In genomic region chr14:88030892-88031291, GRCh38 we compare ENCODE assay signal across 20 cellular contexts. TPM values are rescaled to one million over a fixed set of nuclear protein-coding genes. Genes with fewer than 3 reads are reported as not detected.
DNase-seq lines count a peak whose midpoint lies in the region; ATAC-seq and TF ChIP-seq lines count a peak whose summit lies in the region.
"Had no signal": no experiment of that assay in that cellular context is flagged by ENCODE, and none has a peak within 500 bp of the region (broad histone marks: within the 10 kb centered on the region; RNA-seq: fewer than 3 reads in every experiment).

No MANE protein-coding gene starts in this region.

- intact Hi-C loops in natural killer cell (cut with micrococcal nuclease), result no loop called here
- intact Hi-C loops in CD4-positive, alpha-beta T cell (cut with DNase I, micrococcal nuclease), result no loop called here

- no peaks in the 10 kb centered on the region for H3K9me3 ChIP-seq in CD4-positive, alpha-beta T cell (ENCODE audit: control insufficient read depth, low read length)
- H3K9me3 ChIP-seq: Caco-2 had no signal

- CTCF ChIA-PET in CD4-positive, alpha-beta T cell (lab: Charles Lee), result no interaction called here

- H3K27me3 Mint-ChIP-seq in natural killer cell (ENCODE audit: low read depth in 2 of 2), result no peaks in the 10 kb centered on the region
- H3K27me3 Mint-ChIP-seq in natural killer cell treated with Interleukin-12 subunit alpha and Interleukin-12 subunit beta and Interleukin-15 and Interleukin-18, amount 100 ng/mL, for 72 hours, result no peaks in the 10 kb centered on the region
- H3K27me3 Mint-ChIP-seq in activated T-helper 17 cell treated with anti-CD3 and anti-CD28 coated beads, Interleukin-2, amount 50 U/mL, for 72 hours, result no peaks in the 10 kb centered on the region
- no peaks in the 10 kb centered on the region for H3K27me3 Mint-ChIP-seq in CD4-positive, alpha-beta T cell

- no peaks in the 10 kb centered on the region for H3K27me3 ChIP-seq in CD4-positive, alpha-beta T cell (ENCODE audit: control insufficient read depth, insufficient read depth, low read length)

- no peaks in the 10 kb centered on the region for H3K9me3 Mint-ChIP-seq in natural killer cell
- H3K9me3 Mint-ChIP-seq in natural killer cell treated with Interleukin-12 subunit alpha and Interleukin-12 subunit beta and Interleukin-15 and Interleukin-18, amount 100 ng/mL, for 72 hours, result peaks cover 7% of the 10 kb centered on the region
- no peaks in the 10 kb centered on the region for H3K9me3 Mint-ChIP-seq in activated T-helper 17 cell treated with anti-CD3 and anti-CD28 coated beads, Interleukin-2, amount 50 U/mL, for 72 hours
- H3K9me3 Mint-ChIP-seq in stimulated activated effector memory CD8-positive, alpha-beta T cell treated with anti-CD3 and anti-CD28 coated beads, Interleukin-12 subunit alpha, Interleukin-12 subunit beta, amount 100 ng/mL, for 72 hours, result peaks cover 4% of the 10 kb centered on the region
- no peaks in the 10 kb centered on the region for H3K9me3 Mint-ChIP-seq in CD4-positive, alpha-beta T cell
- H3K9me3 Mint-ChIP-seq: GM23338, H9, HFFc6 had no signal

- no peaks in the 10 kb centered on the region for H3K36me3 Mint-ChIP-seq in natural killer cell
- peaks cover 20% of the 10 kb centered on the region for H3K36me3 Mint-ChIP-seq in natural killer cell treated with Interleukin-12 subunit alpha and Interleukin-12 subunit beta and Interleukin-15 and Interleukin-18, amount 100 ng/mL, for 72 hours
- H3K36me3 Mint-ChIP-seq in activated T-helper 17 cell treated with anti-CD3 and anti-CD28 coated beads, Interleukin-2, amount 50 U/mL, for 72 hours (ENCODE audit: low read depth), result no peaks in the 10 kb centered on the region
- no peaks in the 10 kb centered on the region for H3K36me3 Mint-ChIP-seq in stimulated activated effector memory CD8-positive, alpha-beta T cell treated with anti-CD3 and anti-CD28 coated beads, Interleukin-12 subunit alpha, Interleukin-12 subunit beta, amount 100 ng/mL, for 72 hours
- no peaks in the 10 kb centered on the region for H3K36me3 Mint-ChIP-seq in CD4-positive, alpha-beta T cell (ENCODE audit: low read depth)
- H3K36me3 Mint-ChIP-seq: CD8-positive, alpha-beta T cell had no signal

- peak overlapping the region; percentile 75 to 82 for H3K27ac Mint-ChIP-seq in natural killer cell
- no peak overlapping the region for H3K27ac Mint-ChIP-seq in natural killer cell treated with Interleukin-12 subunit alpha and Interleukin-12 subunit beta and Interleukin-15 and Interleukin-18, amount 100 ng/mL, for 72 hours
- H3K27ac Mint-ChIP-seq in activated T-helper 17 cell treated with anti-CD3 and anti-CD28 coated beads, Interleukin-2, amount 50 U/mL, for 72 hours, result peak overlapping the region; percentile 81
- peak overlapping the region; percentile 79 for H3K27ac Mint-ChIP-seq in stimulated activated effector memory CD8-positive, alpha-beta T cell treated with anti-CD3 and anti-CD28 coated beads, Interleukin-12 subunit alpha, Interleukin-12 subunit beta, amount 100 ng/mL, for 72 hours
- H3K27ac Mint-ChIP-seq in CD4-positive, alpha-beta T cell, result no peak overlapping the region
- H3K27ac Mint-ChIP-seq: GM23338, H9, HFFc6 had no signal

- no peak for TF ChIP-seq CTCF in natural killer cell (IDR thresholded peaks at IDR 0.05)
- TF ChIP-seq CTCF in CD4-positive, alpha-beta T cell (IDR thresholded peaks at IDR 0.05), result no peak

- no peak overlapping the region for H3K27ac ChIP-seq in CD4-positive, alpha-beta T cell (ENCODE audit: low read depth, low read length)

- POLR2A ChIA-PET in CD4-positive, alpha-beta T cell (lab: Charles Lee), result interaction anchor here (1.4 kb wide), 1 partner anchor 9 kb away, joined by 4 read pairs; no protein-coding TSS in a partner anchor

- no peak for ATAC-seq in natural killer cell
- no peak for ATAC-seq in natural killer cell treated with Interleukin-12 subunit alpha and Interleukin-12 subunit beta and Interleukin-15 and Interleukin-18, amount 100 ng/mL, for 72 hours
- ATAC-seq in activated T-helper 17 cell treated with anti-CD3 and anti-CD28 coated beads, Interleukin-2, amount 50 U/mL, for 72 hours (replicated peaks), result no peak
- no peak for ATAC-seq in stimulated activated effector memory CD8-positive, alpha-beta T cell treated with anti-CD3 and anti-CD28 coated beads, Interleukin-12 subunit alpha, Interleukin-12 subunit beta, amount 100 ng/mL, for 72 hours
- no peak for ATAC-seq in HG03520 (IDR thresholded peaks at IDR 0.05; ENCODE audit: unreplicated experiment)
- no peak for ATAC-seq in CD4-positive, alpha-beta T cell (ENCODE audit: poor library complexity)
- ATAC-seq: GM23338, HCT116 had no signal

- H3K4me3 Mint-ChIP-seq in natural killer cell, result no peak overlapping the region
- H3K4me3 Mint-ChIP-seq in natural killer cell treated with Interleukin-12 subunit alpha and Interleukin-12 subunit beta and Interleukin-15 and Interleukin-18, amount 100 ng/mL, for 72 hours, result no peak overlapping the region
- H3K4me3 Mint-ChIP-seq in activated T-helper 17 cell treated with anti-CD3 and anti-CD28 coated beads, Interleukin-2, amount 50 U/mL, for 72 hours, result peak overlapping the region; percentile 71
- no peak overlapping the region for H3K4me3 Mint-ChIP-seq in stimulated activated effector memory CD8-positive, alpha-beta T cell treated with anti-CD3 and anti-CD28 coated beads, Interleukin-12 subunit alpha, Interleukin-12 subunit beta, amount 100 ng/mL, for 72 hours
- H3K4me3 Mint-ChIP-seq in CD4-positive, alpha-beta T cell, result no peak overlapping the region
- H3K4me3 Mint-ChIP-seq: CD8-positive, alpha-beta T cell; GM23338; H9; HFFc6 had no signal

- peaks cover 49 to 52% of the 10 kb centered on the region in 2 donors for H3K4me1 Mint-ChIP-seq in natural killer cell
- H3K4me1 Mint-ChIP-seq in natural killer cell treated with Interleukin-12 subunit alpha and Interleukin-12 subunit beta and Interleukin-15 and Interleukin-18, amount 100 ng/mL, for 72 hours (ENCODE audit: low read depth in 2 of 2), result peaks cover 39 to 44% of the 10 kb centered on the region in 2 donors
- peaks cover 36% of the 10 kb centered on the region for H3K4me1 Mint-ChIP-seq in activated T-helper 17 cell treated with anti-CD3 and anti-CD28 coated beads, Interleukin-2, amount 50 U/mL, for 72 hours
- H3K4me1 Mint-ChIP-seq in stimulated activated effector memory CD8-positive, alpha-beta T cell treated with anti-CD3 and anti-CD28 coated beads, Interleukin-12 subunit alpha, Interleukin-12 subunit beta, amount 100 ng/mL, for 72 hours, result peaks cover 46% of the 10 kb centered on the region
- H3K4me1 Mint-ChIP-seq in CD4-positive, alpha-beta T cell (ENCODE audit: low read depth), result peaks cover 49% of the 10 kb centered on the region

- no peak for DNase-seq in natural killer cell
- no peak for DNase-seq in natural killer cell treated with Interleukin-12 subunit alpha and Interleukin-12 subunit beta and Interleukin-15 and Interleukin-18, amount 100 ng/mL, for 72 hours (ENCODE audit: low spot score)
- no peak for DNase-seq in stimulated activated effector memory CD8-positive, alpha-beta T cell treated with anti-CD3 and anti-CD28 coated beads, Interleukin-12 subunit alpha, Interleukin-12 subunit beta, amount 100 ng/mL, for 72 hours (ENCODE audit: low spot score in 2 of 2)
- DNase-seq in CD4-positive, alpha-beta T cell, result no peak
- DNase-seq: C1 segment of cervical spinal cord; Caco-2; CD8-positive, alpha-beta T cell; DMS 273 treated with DMSO at 0.1 percent for 48 hours; DMS79; EL; GDM1; H9; HFFc6 had no signal

RNA-seq across cellular contexts. Expression of gene GPR65, which starts 26.0 kb away (rescaled TPM):
- total RNA-seq in natural killer cell, result 10 to 100 TPM; 37.6 to 47.4 (median 40.3) TPM
- 10 to 100 TPM; 20.4 to 35.0 TPM for total RNA-seq in natural killer cell treated with Interleukin-12 subunit alpha and Interleukin-12 subunit beta and Interleukin-15 and Interleukin-18, amount 100 ng/mL, for 72 hours
- total RNA-seq in activated T-helper 17 cell treated with anti-CD3 and anti-CD28 coated beads, Interleukin-2, amount 50 U/mL, for 72 hours, result 10 to 100 TPM; 15.0 to 33.9 TPM
- total RNA-seq in CD4-positive, alpha-beta T cell, result 10 to 100 TPM; 10.5 to 10.7 TPM
- total RNA-seq: A172, A673, Caco-2, GM23338, H4, H9 had no signal

RNA-seq across cellular contexts. Expression of gene GALC, which starts 37.9 kb away (rescaled TPM):
- 10 to 100 TPM; 50.3 to 78.2 (median 67.2) TPM for total RNA-seq in natural killer cell
- total RNA-seq in natural killer cell treated with Interleukin-12 subunit alpha and Interleukin-12 subunit beta and Interleukin-15 and Interleukin-18, amount 100 ng/mL, for 72 hours, result 10 to 100 TPM; 25.1 to 27.0 TPM
- 10 to 100 TPM; 17.7 to 32.4 TPM for total RNA-seq in activated T-helper 17 cell treated with anti-CD3 and anti-CD28 coated beads, Interleukin-2, amount 50 U/mL, for 72 hours
- total RNA-seq in CD4-positive, alpha-beta T cell, result 10 to 100 TPM; 14.7 to 14.9 TPM
- total RNA-seq: A172, H4 had no signal

Comparison
In these comparisons a context has a peak if more than half of its experiments do, and no peak if none do; other contexts are left out.
1. H3K27ac Mint-ChIP-seq: peak in natural killer cell (2 of 2), activated T-helper 17 cell treated with anti-CD3 and anti-CD28 coated beads, Interleukin-2, amount 50 U/mL, for 72 hours (single experiment) and stimulated activated effector memory CD8-positive, alpha-beta T cell treated with anti-CD3 and anti-CD28 coated beads, Interleukin-12 subunit alpha, Interleukin-12 subunit beta, amount 100 ng/mL, for 72 hours (single experiment); none in natural killer cell treated with Interleukin-12 subunit alpha and Interleukin-12 subunit beta and Interleukin-15 and Interleukin-18, amount 100 ng/mL, for 72 hours (0 of 2) and CD4-positive, alpha-beta T cell (single experiment).